ENCODE assay signal across 10 cellular contexts in the genomic region with DNA sequence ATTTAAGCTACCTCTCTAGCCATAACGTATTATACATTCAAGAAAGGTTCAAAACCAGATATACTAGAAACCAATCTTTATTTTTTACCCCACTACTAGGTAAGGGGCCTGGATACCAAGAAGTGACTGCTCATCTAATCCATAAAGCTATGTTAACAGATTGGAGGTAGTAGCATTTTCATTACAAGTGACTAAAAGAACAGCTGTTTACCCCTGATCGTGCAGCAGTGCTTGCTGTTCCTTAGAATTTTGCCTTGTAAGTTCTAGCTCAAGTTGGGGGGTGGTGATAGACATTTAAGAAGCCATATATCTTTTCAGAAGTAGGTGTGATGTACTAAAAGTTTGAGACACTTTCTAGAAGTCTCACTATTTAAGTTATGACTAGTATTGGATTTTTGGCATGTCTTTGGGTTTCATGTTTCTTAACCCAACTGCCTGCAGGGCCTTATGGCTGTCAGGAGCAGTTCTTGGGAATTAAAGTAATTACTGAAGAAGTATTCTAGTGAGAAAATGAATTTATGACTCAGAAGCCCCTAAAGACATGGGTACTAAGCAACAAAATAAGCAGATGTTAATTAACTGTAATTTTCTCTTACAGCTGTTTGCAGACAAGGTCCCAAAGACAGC. TPM values are rescaled to one million over a fixed set of nuclear protein-coding genes. Genes with fewer than 3 reads are reported as not detected.
A peak's percentile ranks its signal among the peaks of the same experiment; 100 is the strongest.
DNase-seq lines count a peak whose midpoint lies in the region; FAIRE-seq and TF ChIP-seq lines count a peak whose summit lies in the region.
"Had no signal": no experiment of that assay in that cellular context is flagged by ENCODE, and none has a peak within 500 bp of the region (broad histone marks: within the 10 kb centered on the region; RNA-seq: fewer than 3 reads in every experiment).

No MANE protein-coding gene starts in this region.

- FAIRE-seq in D721Med (lab: Jason Lieb, UNC) = no peak
- FAIRE-seq: islet of Langerhans, urothelium cell line had no signal

- TF ChIP-seq CTCF in GM12875 (IDR thresholded peaks at IDR 0.05; ENCODE audit: borderline replicate concordance, insufficient read depth, low read depth, low read length) = no peak
- TF ChIP-seq CTCF in esophagus muscularis mucosa (IDR thresholded peaks at IDR 0.05) = no peak
- no peak for TF ChIP-seq CTCF in D721Med (IDR thresholded peaks at IDR 0.05; ENCODE audit: insufficient read depth, missing control alignments)

- H3K27me3 ChIP-seq in SJSA1 (replicated peaks) = no peaks in the 10 kb centered on the region
- H3K27me3 ChIP-seq in esophagus muscularis mucosa = no peaks in the 10 kb centered on the region
- H3K27me3 ChIP-seq in rectal smooth muscle tissue (ENCODE audit: control insufficient read depth, insufficient read depth, low read length) = no peaks in the 10 kb centered on the region

- no peaks in the 10 kb centered on the region for H3K9me3 ChIP-seq in SJSA1 (replicated peaks)
- H3K9me3 ChIP-seq in esophagus muscularis mucosa = no peaks in the 10 kb centered on the region

- TF ChIP-seq EP300 in esophagus muscularis mucosa (IDR thresholded peaks at IDR 0.05) = no peak

- peaks cover 16% of the 10 kb centered on the region for H3K4me1 ChIP-seq in SJSA1 (replicated peaks)
- H3K4me1 ChIP-seq in esophagus muscularis mucosa = peaks cover 25 to 46% (median 40%) of the 10 kb centered on the region in 4 donors
- H3K4me1 ChIP-seq in rectal smooth muscle tissue (ENCODE audit: control insufficient read depth, insufficient read depth, low read length) = peaks cover 11% of the 10 kb centered on the region

- H3K9ac ChIP-seq in rectal smooth muscle tissue (ENCODE audit: low read length) = no peak overlapping the region

- no peak for TF ChIP-seq POLR2A in esophagus muscularis mucosa (IDR thresholded peaks at IDR 0.05; ENCODE audit: low read depth)

- H3K36me3 ChIP-seq in SJSA1 (peaks cover 75% of the 10 kb centered on the region), esophagus muscularis mucosa (peaks cover 42 to 52% (median 47%) of the 10 kb centered on the region in 4 donors), rectal smooth muscle tissue (ENCODE audit: control insufficient read depth, insufficient read depth, low read length) (peaks cover 27% of the 10 kb centered on the region)

- 14% methylated on average over 2 of the region's 2 CpGs for WGBS in esophagus muscularis mucosa

- intact Hi-C loops in esophagus muscularis mucosa (cut with DNase I) = no loop called here

- H3K27ac ChIP-seq in SJSA1 = no peak overlapping the region
- H3K27ac ChIP-seq in esophagus muscularis mucosa (replicated peaks in 1 of 4) = peak overlapping the region in 3 of 4 donors; percentile 95 to 100 (median 99)
- no peak overlapping the region for H3K27ac ChIP-seq in rectal smooth muscle tissue (ENCODE audit: low read depth, low read length)

- H3K4me3 ChIP-seq in GM12875 (ENCODE audit: low read depth, low read length) (peak overlapping the region; percentile 86), SJSA1 (peak overlapping the region; percentile 73), esophagus muscularis mucosa (peak overlapping the region; percentile 75 to 91 (median 86)), rectal smooth muscle tissue (ENCODE audit: low read length) (peak overlapping the region; percentile 35)

- DNase-seq in SJSA1 (ENCODE audit: low read depth in 1 of 2, low spot score in 2 of 2) (no peak), esophagus muscularis mucosa (ENCODE audit: extremely low spot score) (no peak), D721Med (ENCODE audit: insufficient read length, low spot score) (no peak), NCI-H748 treated with DMSO at 0.1 percent for 48 hours (lab: John Stamatoyannopoulos, UW) (no peak), NCI-H510A treated with DMSO at 0.1 percent for 48 hours (lab: John Stamatoyannopoulos, UW) (no peak), NCI-H1048 (lab: John Stamatoyannopoulos, UW) (no peak)

RNA-seq across cellular contexts. Expression of gene PPIA, which starts 2.3 kb away (rescaled TPM):
- total RNA-seq in SJSA1 (2014; rRNA removed; shearing (Covaris generic)) = 5,630 and 5,683 TPM in 2 replicates
- 1,000 to 10,000 TPM; 1,223 to 1,666 (median 1,462) TPM for total RNA-seq in esophagus muscularis mucosa

RNA-seq across cellular contexts. Expression of gene H2AZ2, which starts 49.1 kb away (rescaled TPM):
- total RNA-seq in SJSA1 (2014; rRNA removed; shearing (Covaris generic)) = 436 and 536 TPM in 2 replicates
- total RNA-seq in esophagus muscularis mucosa = 100 to 1,000 TPM; 175 to 227 (median 203) TPM

RNA-seq across cellular contexts. Expression of gene ZMIZ2, which starts 50.1 kb away (rescaled TPM):
- total RNA-seq in SJSA1 (2014; rRNA removed; shearing (Covaris generic)) = 6.7 and 6.8 TPM in 2 replicates
- total RNA-seq in esophagus muscularis mucosa = 10 to 100 TPM; 12.4 to 36.0 (median 28.4) TPM

Comparison
In these comparisons a context has a peak if more than half of its experiments do, and no peak if none do; other contexts are left out.
1. H3K4me3 ChIP-seq: peak in every context shown above with its lines; median percentile 86 in esophagus muscularis mucosa; 86 in GM12875; 73 in SJSA1; 35 in rectal smooth muscle tissue.
2. H3K27ac ChIP-seq: peak in esophagus muscularis mucosa (3 of 4); none in SJSA1 (single experiment) and rectal smooth muscle tissue (single experiment).